In genomic region chr10:35195361-35196306, GRCh38 we compare ENCODE assay signal across 8 cellular contexts.
DNase-seq lines count a peak whose midpoint lies in the region; ATAC-seq, FAIRE-seq and TF ChIP-seq lines count a peak whose summit lies in the region.

No MANE protein-coding gene starts in this region.

- in situ Hi-C loops in SK-MEL-5 (cut with HindIII; ENCODE audit: low pct_unique_long_range_greater_than_20kb, low sequenced_read_pairs) = no loop called here
- in situ Hi-C loops in transverse colon (cut with MboI; ENCODE audit: low pct_ligation_motif_present in 1 of 4, low pct_unique_long_range_greater_than_20kb in 1 of 4, low sequenced_read_pairs in 3 of 4) = no loop called here

- peak; percentile 96 for FAIRE-seq in pancreas (lab: Jason Lieb, UNC)

- H3K4me1 Mint-ChIP-seq in activated naive CD4-positive, alpha-beta T cell treated with anti-CD3 and anti-CD28 coated beads, Interleukin-2, amount 50 U/mL, for 24 hours = peaks cover 39% of the 10 kb centered on the region

- H3K27me3 ChIP-seq in H7 (ENCODE audit: control insufficient read depth, insufficient read depth, low read length) (no peaks in the 10 kb centered on the region), pancreas (no peaks in the 10 kb centered on the region), transverse colon (no peaks in the 10 kb centered on the region)

- 1% methylated on average over 15 of the region's 15 CpGs for WGBS in pancreas, 2 donors
- 0 to 1% methylated on average over 11 to 15 of the region's 15 CpGs for WGBS in transverse colon (ENCODE audit: low coverage in 1 of 2), 2 donors

- H3K27ac ChIP-seq in pancreas (peak overlapping the region; percentile 78 to 97 (median 86)), transverse colon (peak overlapping the region; percentile 92 to 95 (median 93))

- H3K9me3 ChIP-seq in pancreas (no peaks in the 10 kb centered on the region), transverse colon (no peaks in the 10 kb centered on the region)

- H3K4me3 ChIP-seq in H7 (ENCODE audit: insufficient read depth, low read depth, low read length) (peak overlapping the region; percentile 39), pancreas (peak overlapping the region in 2 of 4 donors; percentile 35 to 51), transverse colon (peak overlapping the region; percentile 15 to 52 (median 33))

- H3K9me3 Mint-ChIP-seq in activated naive CD4-positive, alpha-beta T cell treated with anti-CD3 and anti-CD28 coated beads, Interleukin-2, amount 50 U/mL, for 24 hours = no peaks in the 10 kb centered on the region

- TF ChIP-seq POLR2A in transverse colon (IDR thresholded peaks at IDR 0.05) = peak; percentile 46

- peaks cover 8% of the 10 kb centered on the region for H3K36me3 Mint-ChIP-seq in activated naive CD4-positive, alpha-beta T cell treated with anti-CD3 and anti-CD28 coated beads, Interleukin-2, amount 50 U/mL, for 24 hours

- intact Hi-C loops in head of caudate nucleus (cut with DNase I) = loop anchor here (5.0 kb wide), 1 partner anchor 68 kb away; the partner anchor contains the start of gene CREM
- intact Hi-C loops in pancreas (cut with DNase I) = loop anchor here in 1 of 3 donors (10.0 kb wide), 1 partner anchor 51 kb away; no protein-coding TSS in a partner anchor
- intact Hi-C loops in transverse colon (cut with DNase I; ENCODE audit: low total_unique reads) = loop anchor here (2.0 kb wide), 1 partner anchor 69 kb away; the partner anchor contains the start of gene CREM

- H3K27ac Mint-ChIP-seq in activated naive CD4-positive, alpha-beta T cell treated with anti-CD3 and anti-CD28 coated beads, Interleukin-2, amount 50 U/mL, for 24 hours = peak overlapping the region; percentile 97

- no peaks in the 10 kb centered on the region for H3K36me3 ChIP-seq in H7 (replicated peaks; ENCODE audit: control insufficient read depth, insufficient read depth, low read length)
- no peaks in the 10 kb centered on the region for H3K36me3 ChIP-seq in pancreas
- H3K36me3 ChIP-seq in transverse colon = no peaks in the 10 kb centered on the region

- no peaks in the 10 kb centered on the region for H3K27me3 Mint-ChIP-seq in activated naive CD4-positive, alpha-beta T cell treated with anti-CD3 and anti-CD28 coated beads, Interleukin-2, amount 50 U/mL, for 24 hours

- DNase-seq in GDM1 (lab: John Stamatoyannopoulos, UW) = peak; percentile 56
- DNase-seq in H7 = peak; percentile 68
- DNase-seq in LoVo (ENCODE audit: low spot score) = peak; percentile 75
- peak; percentile 98 for DNase-seq in SK-MEL-5 (ENCODE audit: low read depth, low spot score)
- peak in 22 of 42 donors; percentile 28 to 78 (median 56) for DNase-seq in head of caudate nucleus
- peak in 3 of 6 donors; percentile 62 to 80 (median 63) for DNase-seq in pancreas
- peak; percentile 78 for DNase-seq in transverse colon

- peaks cover 0 to 11% (median 0%) of the 10 kb centered on the region in 3 donors for H3K4me1 ChIP-seq in pancreas
- H3K4me1 ChIP-seq in transverse colon = peaks cover 0 to 8% (median 6%) of the 10 kb centered on the region in 4 donors

- peak; percentile 91 to 96 (median 94) for ATAC-seq in pancreas

- H3K4me3 Mint-ChIP-seq in activated naive CD4-positive, alpha-beta T cell treated with anti-CD3 and anti-CD28 coated beads, Interleukin-2, amount 50 U/mL, for 24 hours = peak overlapping the region; percentile 94

- TF ChIP-seq EP300 in transverse colon (IDR thresholded peaks at IDR 0.05; ENCODE audit: low read depth) = peak; percentile 81

- TF ChIP-seq CTCF in pancreas (IDR thresholded peaks at IDR 0.05) = peak; percentile 71 to 86 (median 82)
- peak; percentile 88 to 98 (median 92) for TF ChIP-seq CTCF in transverse colon (IDR thresholded peaks at IDR 0.05)
